In the genomic region with DNA sequence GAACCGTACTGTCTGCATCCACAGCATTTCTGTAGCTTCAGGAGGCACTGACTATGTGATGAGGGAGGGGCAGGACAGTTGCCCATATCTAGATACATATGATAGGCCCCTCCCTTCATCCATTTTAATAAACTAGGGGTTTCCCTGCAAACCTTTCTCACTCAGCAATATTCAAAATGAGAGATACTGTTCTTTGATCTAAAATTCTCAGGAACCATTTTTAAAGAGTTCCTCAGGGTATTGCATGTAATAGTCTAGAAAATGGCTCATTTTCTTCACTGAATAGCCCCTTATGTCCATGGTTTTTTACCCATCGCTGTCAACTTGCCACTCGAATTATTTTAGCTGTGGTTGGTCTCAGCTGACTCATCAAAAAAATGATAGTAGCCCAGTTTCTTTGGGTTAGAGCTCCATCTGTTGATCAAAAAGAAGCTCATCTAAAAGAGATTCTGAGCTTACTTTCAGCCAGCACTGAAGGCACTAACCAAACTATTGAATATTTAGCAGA, we compare ENCODE assay signal across 9 cellular contexts. TPM values are rescaled to one million over a fixed set of nuclear protein-coding genes. Genes with fewer than 3 reads are reported as not detected.
DNase-seq lines count a peak whose midpoint lies in the region; ATAC-seq and TF ChIP-seq lines count a peak whose summit lies in the region.
"Had no signal": no experiment of that assay in that cellular context is flagged by ENCODE, and none has a peak within 500 bp of the region (broad histone marks: within the 10 kb centered on the region; RNA-seq: fewer than 3 reads in every experiment).

No MANE protein-coding gene starts in this region.

- H3K4me1 ChIP-seq in CD4-positive, CD25-positive, alpha-beta regulatory T cell (ENCODE audit: control insufficient read depth, insufficient read depth, low read length, poor library complexity, severe bottlenecking) = peaks cover 8% of the 10 kb centered on the region
- H3K4me1 ChIP-seq in right atrium auricular region (no peaks in the 10 kb centered on the region), prostate gland (replicated peaks) (no peaks in the 10 kb centered on the region)
- H3K4me1 ChIP-seq: SJSA1 had no signal

- no peak for TF ChIP-seq POLR2A in prostate gland (IDR thresholded peaks at IDR 0.05)

- intact Hi-C loops in prostate gland (cut with DNase I) = loop anchor here (10.0 kb wide), 1 partner anchor 214 kb away; no protein-coding TSS in a partner anchor

- peaks cover 10% of the 10 kb centered on the region for H3K36me3 Mint-ChIP-seq in CD4-positive, CD25-positive, alpha-beta regulatory T cell
- H3K36me3 Mint-ChIP-seq in activated naive CD4-positive, alpha-beta T cell treated with anti-CD3 and anti-CD28 coated beads, Interleukin-2, amount 50 U/mL, for 72 hours = no peaks in the 10 kb centered on the region

- peaks cover 3% of the 10 kb centered on the region for H3K36me3 ChIP-seq in CD4-positive, CD25-positive, alpha-beta regulatory T cell (ENCODE audit: control insufficient read depth, insufficient read depth, low read length)
- H3K36me3 ChIP-seq in right atrium auricular region (no peaks in the 10 kb centered on the region), prostate gland (no peaks in the 10 kb centered on the region)

- H3K9me3 Mint-ChIP-seq in CD4-positive, CD25-positive, alpha-beta regulatory T cell = no peaks in the 10 kb centered on the region
- H3K9me3 Mint-ChIP-seq in activated naive CD4-positive, alpha-beta T cell treated with anti-CD3 and anti-CD28 coated beads, Interleukin-2, amount 50 U/mL, for 72 hours = no peaks in the 10 kb centered on the region

- H3K27ac ChIP-seq in CD4-positive, CD25-positive, alpha-beta regulatory T cell (ENCODE audit: insufficient read depth, low read length, poor library complexity, severe bottlenecking) = no peak overlapping the region
- H3K27ac ChIP-seq in right atrium auricular region (no peak overlapping the region), prostate gland (no peak overlapping the region)
- H3K27ac ChIP-seq: SJSA1 had no signal

- peak overlapping the region; percentile 55 for H3K4me3 ChIP-seq in CD4-positive, CD25-positive, alpha-beta regulatory T cell (ENCODE audit: low read depth, low read length)
- H3K4me3 ChIP-seq in right atrium auricular region (no peak overlapping the region), prostate gland (no peak overlapping the region)
- H3K4me3 ChIP-seq: SJSA1 had no signal

- no peaks in the 10 kb centered on the region for H3K27me3 ChIP-seq in CD4-positive, CD25-positive, alpha-beta regulatory T cell (ENCODE audit: control insufficient read depth, insufficient read depth, low read length)
- no peaks in the 10 kb centered on the region for H3K27me3 ChIP-seq in right atrium auricular region
- no peaks in the 10 kb centered on the region for H3K27me3 ChIP-seq in prostate gland (replicated peaks; ENCODE audit: insufficient read depth)
- H3K27me3 ChIP-seq: SJSA1 had no signal

- ATAC-seq in CD4-positive, CD25-positive, alpha-beta regulatory T cell (ENCODE audit: low read depth in 2 of 2) = peak; percentile 60 to 64
- peak; percentile 88 to 91 for ATAC-seq in activated naive CD4-positive, alpha-beta T cell treated with anti-CD3 and anti-CD28 coated beads, Interleukin-2, amount 50 U/mL, for 72 hours

- peak overlapping the region in 2 of 3 donors; percentile 48 to 78 for H3K27ac Mint-ChIP-seq in CD4-positive, CD25-positive, alpha-beta regulatory T cell
- H3K27ac Mint-ChIP-seq in activated naive CD4-positive, alpha-beta T cell treated with anti-CD3 and anti-CD28 coated beads, Interleukin-2, amount 50 U/mL, for 72 hours = peak overlapping the region; percentile 74 to 77

- no peaks in the 10 kb centered on the region for H3K27me3 Mint-ChIP-seq in CD4-positive, CD25-positive, alpha-beta regulatory T cell

- whole genome bisulfite sequencing in prostate gland = 34% methylated on average over 3 of the region's 3 CpGs

- no peaks in the 10 kb centered on the region for H3K9me3 ChIP-seq in CD4-positive, CD25-positive, alpha-beta regulatory T cell (ENCODE audit: control insufficient read depth in 2 of 2, low read length in 2 of 2)
- H3K9me3 ChIP-seq in right atrium auricular region (no peaks in the 10 kb centered on the region), prostate gland (no peaks in the 10 kb centered on the region)
- H3K9me3 ChIP-seq: SJSA1 had no signal

- peak in 2 of 3 donors; percentile 57 to 80 for DNase-seq in CD4-positive, CD25-positive, alpha-beta regulatory T cell
- DNase-seq in GM20000 (ENCODE audit: low spot score) = peak; percentile 63
- DNase-seq in NCI-H524 treated with DMSO at 0.1 percent for 48 hours (lab: John Stamatoyannopoulos, UW) = peak; percentile 45
- peak in 1 of 2 donors; percentile 22 for DNase-seq in activated naive CD4-positive, alpha-beta T cell treated with anti-CD3 and anti-CD28 coated beads, Interleukin-2, amount 50 U/mL, for 72 hours (ENCODE audit: low spot score in 2 of 2)
- no peak for DNase-seq in right atrium auricular region (ENCODE audit: low spot score)
- peak; percentile 18 to 23 for DNase-seq in stimulated activated CD4-positive, alpha-beta T cell treated with anti-CD3 and anti-CD28 coated beads, Interleukin-2, amount 100 ng/mL, for 24 hours
- no peak for DNase-seq in prostate gland (ENCODE audit: low spot score)
- DNase-seq in activated CD8-positive, alpha-beta memory T cell treated with anti-CD3 and anti-CD28 coated beads, Interleukin-2, amount 50 U/mL, for 48 hours = no peak

- no peak overlapping the region for H3K4me3 Mint-ChIP-seq in CD4-positive, CD25-positive, alpha-beta regulatory T cell

- H3K4me1 Mint-ChIP-seq in CD4-positive, CD25-positive, alpha-beta regulatory T cell = peaks cover 5 to 12% (median 8%) of the 10 kb centered on the region in 4 donors

- TF ChIP-seq CTCF in GM20000 (IDR thresholded peaks at IDR 0.05; ENCODE audit: extremely low read depth, missing control alignments) (peak; percentile 18), right atrium auricular region (IDR thresholded peaks at IDR 0.05) (peak; percentile 23 to 60), prostate gland (IDR thresholded peaks at IDR 0.05) (peak in 2 of 4 experiments; percentile 38 to 50)

RNA-seq across cellular contexts. Expression of a gene that starts 37.0 kb away (rescaled TPM):
- not detected for total RNA-seq in CD4-positive, CD25-positive, alpha-beta regulatory T cell
- under 1 TPM in 3 of 4 donors, not detected in 1; 0.20 to 0.23 (median 0.22) TPM for polyA plus RNA-seq in CD4-positive, CD25-positive, alpha-beta regulatory T cell
- total RNA-seq in activated naive CD4-positive, alpha-beta T cell treated with anti-CD3 and anti-CD28 coated beads, Interleukin-2, amount 50 U/mL, for 72 hours = not detected
- not detected for total RNA-seq in right atrium auricular region
- total RNA-seq in prostate gland = under 1 TPM in 1 of 2 donors, not detected in 1; 0.17 TPM
- total RNA-seq: SJSA1 had no signal

RNA-seq across cellular contexts. Expression of a gene that starts 42.0 kb away (rescaled TPM):
- 15.3 TPM for total RNA-seq in CD4-positive, CD25-positive, alpha-beta regulatory T cell
- 10 to 100 TPM in 1 of 4 donors, 1 to 10 TPM in 3; 2.4 to 11.8 (median 4.6) TPM for polyA plus RNA-seq in CD4-positive, CD25-positive, alpha-beta regulatory T cell
- 10 to 100 TPM; 11.3 to 17.6 TPM for total RNA-seq in activated naive CD4-positive, alpha-beta T cell treated with anti-CD3 and anti-CD28 coated beads, Interleukin-2, amount 50 U/mL, for 72 hours
- 10 to 100 TPM in 1 of 2 donors, 1 to 10 TPM in 1; 9.4 to 12.5 TPM for total RNA-seq in right atrium auricular region
- 10 to 100 TPM; 10.5 to 19.2 TPM for total RNA-seq in prostate gland

RNA-seq across cellular contexts. Expression of a gene that starts 42.5 kb away (rescaled TPM):
- total RNA-seq in CD4-positive, CD25-positive, alpha-beta regulatory T cell = 122 TPM
- 100 to 1,000 TPM; 149 to 194 (median 169) TPM for polyA plus RNA-seq in CD4-positive, CD25-positive, alpha-beta regulatory T cell
- total RNA-seq in activated naive CD4-positive, alpha-beta T cell treated with anti-CD3 and anti-CD28 coated beads, Interleukin-2, amount 50 U/mL, for 72 hours = 100 to 1,000 TPM; 240 to 301 TPM
- total RNA-seq in right atrium auricular region = 100 to 1,000 TPM; 101 to 105 TPM
- 100 to 1,000 TPM; 159 to 205 TPM for total RNA-seq in prostate gland

RNA-seq across cellular contexts. Expression of a gene that starts 52.3 kb away (rescaled TPM):
- total RNA-seq in CD4-positive, CD25-positive, alpha-beta regulatory T cell = 40.8 TPM
- 100 to 1,000 TPM; 201 to 264 (median 223) TPM for polyA plus RNA-seq in CD4-positive, CD25-positive, alpha-beta regulatory T cell
- 10 to 100 TPM; 59.1 to 99.9 TPM for total RNA-seq in activated naive CD4-positive, alpha-beta T cell treated with anti-CD3 and anti-CD28 coated beads, Interleukin-2, amount 50 U/mL, for 72 hours
- total RNA-seq in right atrium auricular region = 10 to 100 TPM; 43.4 to 44.5 TPM
- total RNA-seq in prostate gland = 10 to 100 TPM; 34.9 to 42.8 TPM

Comparison
In these comparisons a context has a peak if more than half of its experiments do, and no peak if none do; other contexts are left out.
1. DNase-seq: peak in CD4-positive, CD25-positive, alpha-beta regulatory T cell (2 of 3), GM20000 (single experiment), NCI-H524 treated with DMSO at 0.1 percent for 48 hours (single experiment) and stimulated activated CD4-positive, alpha-beta T cell treated with anti-CD3 and anti-CD28 coated beads, Interleukin-2, amount 100 ng/mL, for 24 hours (2 of 2); none in right atrium auricular region (single experiment), prostate gland (single experiment) and activated CD8-positive, alpha-beta memory T cell treated with anti-CD3 and anti-CD28 coated beads, Interleukin-2, amount 50 U/mL, for 48 hours (single experiment).